8 cellular contexts compared by ENCODE assay signal in the genomic region with DNA sequence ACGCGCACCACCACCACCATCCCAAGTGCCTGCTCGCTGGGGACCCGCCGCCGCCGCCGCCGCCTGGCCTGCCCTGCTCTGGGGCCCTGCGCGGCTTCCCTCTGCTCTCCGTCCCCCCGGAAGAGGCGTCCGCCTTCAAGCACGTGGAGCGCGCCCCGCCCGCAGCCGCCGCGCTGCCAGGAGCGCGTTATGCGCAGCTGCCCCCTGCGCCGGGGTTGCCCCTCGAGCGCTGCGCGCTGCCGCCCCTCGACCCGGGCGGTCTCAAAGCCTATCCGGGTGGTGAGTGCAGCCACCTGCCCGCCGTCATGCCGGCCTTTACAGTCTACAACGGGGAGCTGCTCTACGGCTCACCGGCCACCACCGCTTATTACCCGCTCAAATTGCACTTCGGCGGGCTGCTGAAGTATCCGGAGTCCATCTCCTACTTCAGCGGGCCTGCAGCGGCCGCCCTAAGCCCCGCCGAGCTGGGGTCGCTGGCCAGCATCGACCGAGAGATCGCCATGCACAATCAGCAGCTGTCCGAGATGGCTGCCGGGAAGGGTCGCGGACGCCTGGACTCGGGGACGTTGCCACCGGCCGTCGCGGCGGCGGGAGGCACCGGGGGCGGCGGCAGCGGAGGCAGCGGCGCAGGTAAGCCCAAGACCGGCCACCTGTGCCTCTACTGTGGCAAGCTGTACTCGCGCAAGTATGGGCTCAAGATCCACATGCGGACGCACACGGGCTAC. TPM values are rescaled to one million over a fixed set of nuclear protein-coding genes. Genes with fewer than 3 reads are reported as not detected.
A peak's percentile ranks its signal among the peaks of the same experiment; 100 is the strongest.
DNase-seq lines count a peak whose midpoint lies in the region; ATAC-seq and TF ChIP-seq lines count a peak whose summit lies in the region.

No MANE protein-coding gene starts in this region.

- no peak for TF ChIP-seq CTCF in epithelial cell of proximal tubule (conservative IDR thresholded peaks at IDR 0.05; ENCODE audit: low read depth, low read length)
- no peak for TF ChIP-seq CTCF in neural progenitor cell (IDR thresholded peaks at IDR 0.05)

- POLR2A ChIA-PET in CD8-positive, alpha-beta memory T cell (lab: Charles Lee) = interaction anchor here (0.6 to 0.8 kb wide), 2 partner anchors 12 to 13 kb away, joined by 3 read pairs; no protein-coding TSS in a partner anchor

- CTCF ChIA-PET in CD8-positive, alpha-beta memory T cell (lab: Charles Lee) = interaction anchor here (0.8 to 1.9 kb wide), 3 partner anchors 12 to 149 kb away, joined by 3 to 5 read pairs (median 3); no protein-coding TSS in a partner anchor

- H3K4me3 Mint-ChIP-seq in CD8-positive, alpha-beta memory T cell = peak overlapping the region; percentile 48 to 90 (median 78)
- H3K4me3 Mint-ChIP-seq in neural progenitor cell = peak overlapping the region; percentile 79

- no peaks in the 10 kb centered on the region for H3K9me3 ChIP-seq in CD8-positive, alpha-beta memory T cell (ENCODE audit: low read length)
- H3K9me3 ChIP-seq in neural progenitor cell (ENCODE audit: low read depth) = peaks cover 8% of the 10 kb centered on the region

- peaks cover 19% of the 10 kb centered on the region for H3F3A ChIP-seq in neural progenitor cell (ENCODE audit: low read depth)

- peaks cover 74% of the 10 kb centered on the region for H4K20me1 ChIP-seq in neural progenitor cell (ENCODE audit: low read depth)

- peaks cover 49% of the 10 kb centered on the region for H3K27me3 ChIP-seq in CD8-positive, alpha-beta memory T cell (ENCODE audit: insufficient read depth, low read length, poor library complexity, severe bottlenecking)
- H3K27me3 ChIP-seq in neural progenitor cell = peaks cover 100% of the 10 kb centered on the region

- H3K27ac Mint-ChIP-seq in CD8-positive, alpha-beta memory T cell = no peak overlapping the region
- H3K27ac Mint-ChIP-seq in neural progenitor cell = no peak overlapping the region

- H2AFZ ChIP-seq in neural progenitor cell (replicated peaks) = peak overlapping the region; percentile 60

- H3K36me3 ChIP-seq in CD8-positive, alpha-beta memory T cell (ENCODE audit: insufficient read depth, low read length) = no peaks in the 10 kb centered on the region
- no peaks in the 10 kb centered on the region for H3K36me3 ChIP-seq in neural progenitor cell

- no peaks in the 10 kb centered on the region for H3K36me3 Mint-ChIP-seq in CD8-positive, alpha-beta memory T cell
- peaks cover 1% of the 10 kb centered on the region for H3K36me3 Mint-ChIP-seq in neural progenitor cell

- peaks cover 71 to 82% of the 10 kb centered on the region in 2 donors for H3K27me3 Mint-ChIP-seq in CD8-positive, alpha-beta memory T cell
- H3K27me3 Mint-ChIP-seq in neural progenitor cell (ENCODE audit: insufficient read depth, low read depth) = peaks cover 87% of the 10 kb centered on the region

- H3K79me2 ChIP-seq in neural progenitor cell (ENCODE audit: low read depth) = no peaks in the 10 kb centered on the region

- peak in 3 of 5 donors; percentile 32 to 57 (median 35) for DNase-seq in CD8-positive, alpha-beta memory T cell
- no peak for DNase-seq in epithelial cell of proximal tubule (ENCODE audit: low read depth)
- peak; percentile 75 for DNase-seq in neural progenitor cell (ENCODE audit: low spot score)
- DNase-seq in pons (ENCODE audit: low spot score) = no peak
- no peak for DNase-seq in A172 (ENCODE audit: low spot score)

- H3K4me2 ChIP-seq in neural progenitor cell = peak overlapping the region; percentile 83

- H3K27ac ChIP-seq in CD8-positive, alpha-beta memory T cell (ENCODE audit: low read depth, low read length) = no peak overlapping the region
- no peak overlapping the region for H3K27ac ChIP-seq in neural progenitor cell

- peaks cover 18% of the 10 kb centered on the region for H3K4me1 ChIP-seq in CD8-positive, alpha-beta memory T cell (ENCODE audit: insufficient read depth, low read length)
- peaks cover 5% of the 10 kb centered on the region for H3K4me1 ChIP-seq in neural progenitor cell

- peak overlapping the region; percentile 34 for H3K4me3 ChIP-seq in CD8-positive, alpha-beta memory T cell (ENCODE audit: low read length)
- H3K4me3 ChIP-seq in epithelial cell of proximal tubule (ENCODE audit: low read depth, low read length) (peak overlapping the region; percentile 23), neural progenitor cell (peak overlapping the region; percentile 42)

- ATAC-seq in GM19025 (IDR thresholded peaks at IDR 0.05; ENCODE audit: low read depth, unreplicated experiment) (peak; percentile 64), HG03135 (IDR thresholded peaks at IDR 0.05; ENCODE audit: unreplicated experiment) (peak; percentile 62)

- H3K9ac ChIP-seq in neural progenitor cell = no peak overlapping the region

- peaks cover 19 to 34% (median 22%) of the 10 kb centered on the region in 3 donors for H3K4me1 Mint-ChIP-seq in CD8-positive, alpha-beta memory T cell
- peaks cover 9% of the 10 kb centered on the region for H3K4me1 Mint-ChIP-seq in neural progenitor cell

- H3K9me3 Mint-ChIP-seq in CD8-positive, alpha-beta memory T cell = peaks cover 0 to 11% (median 4%) of the 10 kb centered on the region in 5 donors
- peaks cover 9% of the 10 kb centered on the region for H3K9me3 Mint-ChIP-seq in neural progenitor cell

TF ChIP-seq in PFSK-1, 5 proteins besides CTCF, POLR2A, EP300 and RAD21:
- TF ChIP-seq, protein P1, sequence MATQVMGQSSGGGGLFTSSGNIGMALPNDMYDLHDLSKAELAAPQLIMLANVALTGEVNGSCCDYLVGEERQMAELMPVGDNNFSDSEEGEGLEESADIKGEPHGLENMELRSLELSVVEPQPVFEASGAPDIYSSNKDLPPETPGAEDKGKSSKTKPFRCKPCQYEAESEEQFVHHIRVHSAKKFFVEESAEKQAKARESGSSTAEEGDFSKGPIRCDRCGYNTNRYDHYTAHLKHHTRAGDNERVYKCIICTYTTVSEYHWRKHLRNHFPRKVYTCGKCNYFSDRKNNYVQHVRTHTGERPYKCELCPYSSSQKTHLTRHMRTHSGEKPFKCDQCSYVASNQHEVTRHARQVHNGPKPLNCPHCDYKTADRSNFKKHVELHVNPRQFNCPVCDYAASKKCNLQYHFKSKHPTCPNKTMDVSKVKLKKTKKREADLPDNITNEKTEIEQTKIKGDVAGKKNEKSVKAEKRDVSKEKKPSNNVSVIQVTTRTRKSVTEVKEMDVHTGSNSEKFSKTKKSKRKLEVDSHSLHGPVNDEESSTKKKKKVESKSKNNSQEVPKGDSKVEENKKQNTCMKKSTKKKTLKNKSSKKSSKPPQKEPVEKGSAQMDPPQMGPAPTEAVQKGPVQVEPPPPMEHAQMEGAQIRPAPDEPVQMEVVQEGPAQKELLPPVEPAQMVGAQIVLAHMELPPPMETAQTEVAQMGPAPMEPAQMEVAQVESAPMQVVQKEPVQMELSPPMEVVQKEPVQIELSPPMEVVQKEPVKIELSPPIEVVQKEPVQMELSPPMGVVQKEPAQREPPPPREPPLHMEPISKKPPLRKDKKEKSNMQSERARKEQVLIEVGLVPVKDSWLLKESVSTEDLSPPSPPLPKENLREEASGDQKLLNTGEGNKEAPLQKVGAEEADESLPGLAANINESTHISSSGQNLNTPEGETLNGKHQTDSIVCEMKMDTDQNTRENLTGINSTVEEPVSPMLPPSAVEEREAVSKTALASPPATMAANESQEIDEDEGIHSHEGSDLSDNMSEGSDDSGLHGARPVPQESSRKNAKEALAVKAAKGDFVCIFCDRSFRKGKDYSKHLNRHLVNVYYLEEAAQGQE (IDR thresholded peaks at IDR 0.05; ENCODE audit: insufficient read depth in 1 of 2, low read depth in 2 of 2, low read length in 2 of 2) = 0 out of 4 replicates have a peak, but pooled peaks have one; percentile 23 to 27
- no peak for TF ChIP-seq TAF1 (IDR thresholded peaks at IDR 0.05; ENCODE audit: borderline replicate concordance, insufficient read depth, low read length)
- TF ChIP-seq POLR2AphosphoS5 (IDR thresholded peaks at IDR 0.05; ENCODE audit: low read depth, low read length) = no peak
- TF ChIP-seq SIN3A (IDR thresholded peaks at IDR 0.05; ENCODE audit: borderline replicate concordance, insufficient read depth, low read length) = no peak
- no peak for TF ChIP-seq FOXP2 (optimal IDR thresholded peaks at IDR 0.05; ENCODE audit: borderline replicate concordance, extremely low read depth, extremely low read length, insufficient read depth)

RNA-seq across cellular contexts. Expression of a gene that starts 7.2 kb away (rescaled TPM):
- total RNA-seq in CD8-positive, alpha-beta memory T cell = under 1 TPM in 1 of 2 experiments, not detected in 1; 0.07 TPM
- 0.14 TPM for polyA plus RNA-seq in CD8-positive, alpha-beta memory T cell
- 0.11 TPM for polyA plus RNA-seq in PFSK-1 (2012; ENCODE audit: insufficient read length, low read depth)
- total RNA-seq in epithelial cell of proximal tubule (not detected in 2 replicates), neural progenitor cell (ENCODE audit: low replicate concordance) (not detected in 2 replicates)
- total RNA-seq in A172 (2014; rRNA removed; shearing (Covaris generic)) = not detected in 2 replicates

RNA-seq across cellular contexts. Expression of a gene that starts 45.4 kb away (rescaled TPM):
- 10 to 100 TPM; 62.5 to 64.8 TPM for total RNA-seq in CD8-positive, alpha-beta memory T cell
- polyA plus RNA-seq in CD8-positive, alpha-beta memory T cell = 39.6 TPM
- 47.2 TPM for polyA plus RNA-seq in PFSK-1 (2012; ENCODE audit: insufficient read length, low read depth)
- total RNA-seq in epithelial cell of proximal tubule (84.9 and 130 TPM in 2 replicates), neural progenitor cell (ENCODE audit: low replicate concordance) (109 and 157 TPM in 2 replicates)
- 93.1 and 102 TPM in 2 replicates for total RNA-seq in A172 (2014; rRNA removed; shearing (Covaris generic))

Comparison
In these comparisons a context has a peak if more than half of its experiments do, and no peak if none do; other contexts are left out.
1. DNase-seq: peak in CD8-positive, alpha-beta memory T cell (3 of 5) and neural progenitor cell (single experiment); none in epithelial cell of proximal tubule (single experiment), pons (single experiment) and A172 (single experiment).
2. Peak in every context shown above with its lines, with median percentiles within 50 percentile points of each other: H3K4me3 ChIP-seq.